ENCODE assay signal across 21 cellular contexts in the genomic region with DNA sequence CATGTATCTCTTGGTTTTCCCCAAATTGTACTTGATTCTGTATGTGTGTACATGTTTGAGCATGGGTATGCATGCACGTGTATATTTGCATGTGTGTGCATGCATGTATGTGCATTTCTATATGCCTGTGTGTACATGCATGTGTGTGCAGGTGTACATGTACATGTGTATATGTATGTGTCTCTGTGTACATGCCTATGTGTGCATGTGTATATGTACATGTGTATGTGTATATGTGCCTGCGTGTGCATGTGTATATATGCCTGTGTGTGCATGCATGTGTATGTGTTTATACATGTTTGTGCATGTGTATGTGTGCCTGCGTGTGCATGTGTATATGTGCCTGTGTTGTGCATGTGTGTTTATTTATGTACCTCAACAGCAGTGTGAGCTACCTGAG. TPM values are rescaled to one million over a fixed set of nuclear protein-coding genes. Genes with fewer than 3 reads are reported as not detected.
DNase-seq lines count a peak whose midpoint lies in the region; ATAC-seq, FAIRE-seq and TF ChIP-seq lines count a peak whose summit lies in the region.
"Had no signal": no experiment of that assay in that cellular context is flagged by ENCODE, and none has a peak within 500 bp of the region (broad histone marks: within the 10 kb centered on the region; RNA-seq: fewer than 3 reads in every experiment).

No MANE protein-coding gene starts in this region.

- no peaks in the 10 kb centered on the region for H3K4me1 ChIP-seq in HepG2 (ENCODE audit: insufficient read depth, low read length)
- no peaks in the 10 kb centered on the region for H3K4me1 ChIP-seq in right lobe of liver
- H3K4me1 ChIP-seq in skeletal muscle tissue (ENCODE audit: control insufficient read depth in 3 of 3, insufficient read depth in 3 of 3, low read length in 3 of 3): peaks cover 22 to 35% (median 28%) of the 10 kb centered on the region in 3 donors
- peaks cover 0 to 10% (median 0%) of the 10 kb centered on the region in 4 donors for H3K4me1 ChIP-seq in tibial nerve
- H3K4me1 ChIP-seq: Caco-2, HAP-1 had no signal

- BruUV-seq in HepG2 (replicated peaks; lab: Mats Ljungman, UMichigan): no TSS peak

- H4K20me1 ChIP-seq in HepG2 (ENCODE audit: insufficient read depth, low read length): no peaks in the 10 kb centered on the region

- in situ Hi-C loops in HepG2 (cut with HindIII; ENCODE audit: extremely low pct_ligation_motif_present, low pct_unique_long_range_greater_than_20kb): loop anchor here (5.0 to 10.0 kb wide), 3 partner anchors 73 to 308 kb away; no protein-coding TSS in a partner anchor

- H3K36me3 ChIP-seq in HepG2 (replicated peaks in 1 of 2; ENCODE audit: control insufficient read depth in 1 of 2, insufficient read depth in 2 of 2, low read length in 2 of 2) (no peaks in the 10 kb centered on the region), right lobe of liver (no peaks in the 10 kb centered on the region), bronchial epithelial cell (ENCODE audit: control insufficient read depth, insufficient read depth, low read length) (no peaks in the 10 kb centered on the region), skeletal muscle tissue (ENCODE audit: control insufficient read depth in 3 of 3, insufficient read depth in 3 of 3, low read length in 3 of 3) (no peaks in the 10 kb centered on the region), tibial nerve (no peaks in the 10 kb centered on the region)
- H3K36me3 ChIP-seq: HAP-1 had no signal

- no peak for TF ChIP-seq EP300 in HepG2 (IDR thresholded peaks at IDR 0.05; ENCODE audit: low read depth in 2 of 2, low read length in 2 of 2)
- no peak for TF ChIP-seq EP300 in HepG2 (CRISPR knock-in tag; IDR thresholded peaks at IDR 0.05; ENCODE audit: borderline replicate concordance)
- no peak for TF ChIP-seq EP300 in tibial nerve (IDR thresholded peaks at IDR 0.05)

- WGBS in HepG2 (ENCODE audit: low lambda C conversion rate): 54% methylated on average over 3 of the region's 3 CpGs
- WGBS in right lobe of liver (ENCODE audit: insufficient coverage, low coverage, low lambda C conversion rate, missing lambda C conversion rate): 56% methylated on average over 3 of the region's 3 CpGs
- 87 to 92% methylated on average over 3 of the region's 3 CpGs for WGBS in tibial nerve, 2 donors

- TF ChIP-seq RAD21 in HepG2 (CRISPR knock-in tag; IDR thresholded peaks at IDR 0.05): no peak

- no peak for ATAC-seq in HepG2
- ATAC-seq in right lobe of liver: no peak

- TF ChIP-seq CTCF in HepG2 (CRISPR knock-in tag; IDR thresholded peaks at IDR 0.05) (no peak), right lobe of liver (IDR thresholded peaks at IDR 0.05) (no peak), bronchial epithelial cell (IDR thresholded peaks at IDR 0.05; ENCODE audit: insufficient read depth, low read length, severe bottlenecking) (no peak), foreskin fibroblast (IDR thresholded peaks at IDR 0.05; ENCODE audit: low read depth, low read length) (no peak), tibial nerve (IDR thresholded peaks at IDR 0.05) (no peak)

- H2AFZ ChIP-seq in HepG2 (ENCODE audit: low read length): no peak overlapping the region

- intact Hi-C loops in HepG2 (cut with micrococcal nuclease; ENCODE audit: unreplicated experiment) (no loop called here), right lobe of liver (cut with DNase I) (loop anchor here in 1 of 2 donors (10.0 kb wide), 1 partner anchor 311 kb away; no protein-coding TSS in a partner anchor)

- H3K9me3 ChIP-seq in HepG2 (ENCODE audit: low read length): no peaks in the 10 kb centered on the region
- no peaks in the 10 kb centered on the region for H3K9me3 ChIP-seq in right lobe of liver
- H3K9me3 ChIP-seq in skeletal muscle tissue (ENCODE audit: control insufficient read depth in 3 of 3, low read length in 3 of 3): no peaks in the 10 kb centered on the region
- peaks cover 0 to 4% (median 0%) of the 10 kb centered on the region in 4 donors for H3K9me3 ChIP-seq in tibial nerve
- H3K9me3 ChIP-seq: Caco-2, HAP-1 had no signal

- no peak overlapping the region for H3K4me3 ChIP-seq in HepG2 (replicated peaks in 1 of 3; ENCODE audit: insufficient read depth in 1 of 3, low read depth in 2 of 3, low read length in 3 of 3)
- no peak overlapping the region for H3K4me3 ChIP-seq in right lobe of liver
- no peak overlapping the region for H3K4me3 ChIP-seq in bronchial epithelial cell (ENCODE audit: low read depth, low read length)
- peak overlapping the region in 2 of 3 donors; percentile 6 to 19 for H3K4me3 ChIP-seq in skeletal muscle tissue (ENCODE audit: low read length in 3 of 3)
- H3K4me3 ChIP-seq in foreskin fibroblast (ENCODE audit: low read depth in 1 of 2, low read length in 2 of 2): no peak overlapping the region
- H3K4me3 ChIP-seq in tibial nerve: no peak overlapping the region
- H3K4me3 ChIP-seq: HAP-1 had no signal

- no peak overlapping the region for H3K9ac ChIP-seq in HepG2 (ENCODE audit: insufficient read depth, low read depth, low read length)
- no peak overlapping the region for H3K9ac ChIP-seq in skeletal muscle tissue (ENCODE audit: low read depth in 1 of 3, low read length in 3 of 3)

- POLR2A ChIA-PET in HepG2 (lab: Yijun Ruan, JAX): no interaction called here

- FAIRE-seq in HepG2 (lab: Jason Lieb, UNC) (no peak), bronchial epithelial cell (lab: Jason Lieb, UNC) (peak; percentile 92)
- FAIRE-seq: D721Med, G401.6 had no signal

- H3K79me2 ChIP-seq in HepG2 (ENCODE audit: insufficient read depth, low read length): no peaks in the 10 kb centered on the region

- DNase-seq in HepG2 (ENCODE audit: low spot score): no peak
- no peak for DNase-seq in right lobe of liver
- no peak for DNase-seq in bronchial epithelial cell (ENCODE audit: low read depth)
- DNase-seq in foreskin fibroblast: no peak
- DNase-seq in NCI-H2029 (lab: John Stamatoyannopoulos, UW): no peak
- DNase-seq in tibial nerve (ENCODE audit: low spot score in 2 of 2): no peak
- DNase-seq: Caco-2; CD4-positive, alpha-beta T cell; GOT3; KBM-7 had no signal

- H3K27ac ChIP-seq in HepG2 (ENCODE audit: extremely low read length, insufficient read depth, low read length) (no peak overlapping the region), right lobe of liver (no peak overlapping the region), skeletal muscle tissue (ENCODE audit: low read depth, low read length) (no peak overlapping the region), tibial nerve (no peak overlapping the region)
- H3K27ac ChIP-seq: 22Rv1, C4-2B, HL-60 had no signal

- TF ChIP-seq POLR2A in HepG2 (IDR thresholded peaks at IDR 0.05; ENCODE audit: insufficient read depth in 1 of 2, low read depth in 2 of 2, low read length in 2 of 2) (no peak), right lobe of liver (IDR thresholded peaks at IDR 0.05) (no peak), tibial nerve (IDR thresholded peaks at IDR 0.05) (no peak)

- H3K27me3 ChIP-seq in HepG2 (ENCODE audit: control insufficient read depth in 1 of 2, insufficient read depth in 2 of 2, low read length in 2 of 2) (peaks cover 1 to 33% of the 10 kb centered on the region in 2 experiments; a peak in 3 of 5 replicates), right lobe of liver (no peaks in the 10 kb centered on the region), bronchial epithelial cell (ENCODE audit: control insufficient read depth, insufficient read depth, low read length) (peaks cover 2% of the 10 kb centered on the region), skeletal muscle tissue (ENCODE audit: control insufficient read depth in 3 of 3, insufficient read depth in 3 of 3, low read length in 3 of 3) (peaks cover 0 to 6% (median 0%) of the 10 kb centered on the region in 3 donors), tibial nerve (no peaks in the 10 kb centered on the region)

- CTCF ChIA-PET in HepG2 (lab: Yijun Ruan, JAX; ENCODE audit: low intra/inter-chr PET ratio, low total read pairs): interaction anchor here (1.7 to 3.6 kb wide), 3 partner anchors 74 to 309 kb away, joined by 11 to 67 read pairs (median 23); no protein-coding TSS in a partner anchor

- H3K4me2 ChIP-seq in HepG2 (ENCODE audit: low read depth, low read length): no peak overlapping the region

RNA-seq across cellular contexts. Expression of gene NCF4, which starts 5.3 kb away (rescaled TPM):
- total RNA-seq in HepG2 (2016; rRNA removed; fragmentation: Illumina TruSeq; extraction: Trizol) (not detected in 2 replicates), right lobe of liver (1 to 10 TPM; 2.3 to 6.2 (median 4.0) TPM), bronchial epithelial cell (not detected in 2 replicates), skeletal muscle tissue (6.8 TPM), tibial nerve (10 to 100 TPM; 14.2 to 71.4 (median 17.2) TPM)
- total RNA-seq in HepG2 (2016; cell fraction: cytosol; rRNA removed; fragmentation: Illumina TruSeq; extraction: Trizol; ENCODE audit: low read depth): not detected in 2 replicates
- total RNA-seq in HepG2 (2016; cell fraction: insoluble cytoplasmic fraction; rRNA removed; fragmentation: Illumina TruSeq; extraction: Trizol): not detected in 2 replicates
- not detected in 2 replicates for total RNA-seq in HepG2 (2016; cell fraction: membrane; rRNA removed; fragmentation: Illumina TruSeq; extraction: Trizol)
- not detected in 2 replicates for total RNA-seq in HepG2 (2016; cell fraction: nucleus; rRNA removed; fragmentation: Illumina TruSeq; extraction: Trizol)
- polyA plus RNA-seq in HepG2 (2011; rRNA removed): not detected in 2 replicates
- 0.04 TPM in 2 replicates for polyA plus RNA-seq in HepG2 (2011; cell fraction: cytosol; rRNA removed)
- 0.23 TPM in 1 of 2 replicates, not detected in the other for polyA plus RNA-seq in HepG2 (2011; cell fraction: nucleus; rRNA removed)
- polyA plus RNA-seq in HepG2 (2012): not detected in 2 replicates
- not detected in 2 replicates for polyA plus RNA-seq in HepG2 (2016; cell fraction: cytosol; fragmentation: Illumina TruSeq; extraction: Trizol; ENCODE audit: low read depth)
- polyA plus RNA-seq in HepG2 (2016; cell fraction: insoluble cytoplasmic fraction; fragmentation: Illumina TruSeq; extraction: Trizol; ENCODE audit: low read depth): not detected in 2 replicates
- polyA plus RNA-seq in HepG2 (2016; cell fraction: membrane; fragmentation: Illumina TruSeq; extraction: Trizol; ENCODE audit: low read depth): not detected in 2 replicates
- polyA plus RNA-seq in HepG2 (2016; cell fraction: nucleus; fragmentation: Illumina TruSeq; extraction: Trizol; ENCODE audit: insufficient read depth, low read depth): not detected in 2 replicates
- 0.23 TPM in 1 of 2 replicates, not detected in the other for polyA minus RNA-seq in HepG2 (2011; rRNA and poly(A)+ RNA removed; ENCODE audit: low replicate concordance)
- polyA minus RNA-seq in HepG2 (2011; cell fraction: cytosol; rRNA and poly(A)+ RNA removed): not detected in 2 replicates
- not detected in 2 replicates for polyA minus RNA-seq in HepG2 (2011; cell fraction: nucleus; rRNA and poly(A)+ RNA removed)
- total RNA-seq: A673, Caco-2, HT1080 had no signal
- polyA plus RNA-seq: AG04450 had no signal

RNA-seq across cellular contexts. Expression of gene PVALB, which starts 38.6 kb away (rescaled TPM):
- total RNA-seq in HepG2 (2016; rRNA removed; fragmentation: Illumina TruSeq; extraction: Trizol): not detected in 2 replicates
- not detected in 2 replicates for total RNA-seq in HepG2 (2016; cell fraction: cytosol; rRNA removed; fragmentation: Illumina TruSeq; extraction: Trizol; ENCODE audit: low read depth)
- not detected in 2 replicates for total RNA-seq in HepG2 (2016; cell fraction: insoluble cytoplasmic fraction; rRNA removed; fragmentation: Illumina TruSeq; extraction: Trizol)
- not detected in 2 replicates for total RNA-seq in HepG2 (2016; cell fraction: membrane; rRNA removed; fragmentation: Illumina TruSeq; extraction: Trizol)
- not detected in 2 replicates for total RNA-seq in HepG2 (2016; cell fraction: nucleus; rRNA removed; fragmentation: Illumina TruSeq; extraction: Trizol)
- not detected in 2 replicates for polyA plus RNA-seq in HepG2 (2011; rRNA removed)
- not detected in 2 replicates for polyA plus RNA-seq in HepG2 (2011; cell fraction: cytosol; rRNA removed)
- not detected in 2 replicates for polyA plus RNA-seq in HepG2 (2011; cell fraction: nucleus; rRNA removed)
- polyA plus RNA-seq in HepG2 (2012): not detected in 2 replicates
- polyA plus RNA-seq in HepG2 (2016; cell fraction: cytosol; fragmentation: Illumina TruSeq; extraction: Trizol; ENCODE audit: low read depth): not detected in 2 replicates
- polyA plus RNA-seq in HepG2 (2016; cell fraction: insoluble cytoplasmic fraction; fragmentation: Illumina TruSeq; extraction: Trizol; ENCODE audit: low read depth): not detected in 2 replicates
- not detected in 2 replicates for polyA plus RNA-seq in HepG2 (2016; cell fraction: membrane; fragmentation: Illumina TruSeq; extraction: Trizol; ENCODE audit: low read depth)
- polyA plus RNA-seq in HepG2 (2016; cell fraction: nucleus; fragmentation: Illumina TruSeq; extraction: Trizol; ENCODE audit: insufficient read depth, low read depth): not detected in 2 replicates
- polyA minus RNA-seq in HepG2 (2011; rRNA and poly(A)+ RNA removed; ENCODE audit: low replicate concordance): not detected in 2 replicates
- polyA minus RNA-seq in HepG2 (2011; cell fraction: cytosol; rRNA and poly(A)+ RNA removed): not detected in 2 replicates
- not detected in 2 replicates for polyA minus RNA-seq in HepG2 (2011; cell fraction: nucleus; rRNA and poly(A)+ RNA removed)
- 1 to 10 TPM in 3 of 6 experiments, under 1 TPM in 1, not detected in 2; 0.59 to 1.7 (median 1.4) TPM for total RNA-seq in right lobe of liver
- not detected in 2 replicates for total RNA-seq in bronchial epithelial cell
- 2.1 TPM for total RNA-seq in skeletal muscle tissue
- not detected for total RNA-seq in tibial nerve
- total RNA-seq: A673; Caco-2; CD4-positive, alpha-beta T cell; HT1080 had no signal
- polyA plus RNA-seq: AG04450, IgD-negative memory B cell had no signal

RNA-seq across cellular contexts. Expression of gene CSF2RB, which starts 58.0 kb away (rescaled TPM):
- not detected in 2 replicates for total RNA-seq in HepG2 (2016; rRNA removed; fragmentation: Illumina TruSeq; extraction: Trizol)
- total RNA-seq in HepG2 (2016; cell fraction: cytosol; rRNA removed; fragmentation: Illumina TruSeq; extraction: Trizol; ENCODE audit: low read depth): not detected in 2 replicates
- not detected in 2 replicates for total RNA-seq in HepG2 (2016; cell fraction: insoluble cytoplasmic fraction; rRNA removed; fragmentation: Illumina TruSeq; extraction: Trizol)
- total RNA-seq in HepG2 (2016; cell fraction: membrane; rRNA removed; fragmentation: Illumina TruSeq; extraction: Trizol): not detected in 2 replicates
- total RNA-seq in HepG2 (2016; cell fraction: nucleus; rRNA removed; fragmentation: Illumina TruSeq; extraction: Trizol): not detected in 2 replicates
- not detected in 2 replicates for polyA plus RNA-seq in HepG2 (2011; rRNA removed)
- polyA plus RNA-seq in HepG2 (2011; cell fraction: cytosol; rRNA removed): not detected in 2 replicates
- not detected in 2 replicates for polyA plus RNA-seq in HepG2 (2011; cell fraction: nucleus; rRNA removed)
- polyA plus RNA-seq in HepG2 (2012): not detected in 2 replicates
- polyA plus RNA-seq in HepG2 (2016; cell fraction: cytosol; fragmentation: Illumina TruSeq; extraction: Trizol; ENCODE audit: low read depth): not detected in 2 replicates
- not detected in 2 replicates for polyA plus RNA-seq in HepG2 (2016; cell fraction: insoluble cytoplasmic fraction; fragmentation: Illumina TruSeq; extraction: Trizol; ENCODE audit: low read depth)
- polyA plus RNA-seq in HepG2 (2016; cell fraction: membrane; fragmentation: Illumina TruSeq; extraction: Trizol; ENCODE audit: low read depth): not detected in 2 replicates
- polyA plus RNA-seq in HepG2 (2016; cell fraction: nucleus; fragmentation: Illumina TruSeq; extraction: Trizol; ENCODE audit: insufficient read depth, low read depth): not detected in 2 replicates
- not detected in 2 replicates for polyA minus RNA-seq in HepG2 (2011; rRNA and poly(A)+ RNA removed; ENCODE audit: low replicate concordance)
- not detected in 2 replicates for polyA minus RNA-seq in HepG2 (2011; cell fraction: cytosol; rRNA and poly(A)+ RNA removed)
- polyA minus RNA-seq in HepG2 (2011; cell fraction: nucleus; rRNA and poly(A)+ RNA removed): not detected in 2 replicates
- 1 to 10 TPM in 5 of 6 experiments, under 1 TPM in 1; 0.88 to 4.7 (median 2.4) TPM for total RNA-seq in right lobe of liver
- under 0.01 TPM in 1 of 2 replicates, not detected in the other for total RNA-seq in bronchial epithelial cell
- 2.6 TPM for total RNA-seq in skeletal muscle tissue
- 10 to 100 TPM in 2 of 4 donors, 1 to 10 TPM in 2; 5.7 to 14.3 (median 10.8) TPM for total RNA-seq in tibial nerve
- total RNA-seq: A673, Caco-2, HT1080 had no signal
- polyA plus RNA-seq: AG04450 had no signal

Comparison
In these comparisons a context has a peak if more than half of its experiments do, and no peak if none do; other contexts are left out.
1. H3K4me3 ChIP-seq: peak in skeletal muscle tissue (2 of 3); none in HepG2 (0 of 3), right lobe of liver (0 of 3), bronchial epithelial cell (single experiment), foreskin fibroblast (0 of 2) and tibial nerve (0 of 4).